ENCODE assay signal across 31 cellular contexts in genomic region chr7:40098810-40099209, GRCh38.
"Had no signal": no experiment of that assay in that cellular context is flagged by ENCODE, and none has a peak within 500 bp of the region (broad histone marks: within the 10 kb centered on the region; RNA-seq: fewer than 3 reads in every experiment).

No MANE protein-coding gene starts in this region.

- H3K4me3 Mint-ChIP-seq: mesothelial cell of epicardium; naive B cell; natural killer cell; nephron progenitor cell; neural progenitor cell; stimulated activated memory B cell treated with anti-CD40 and anti-IgM and Interleukin-4, amounts not matched to agents 10 μg/mL and 1 μg/mL and 100 μg/mL, for 72 hours; stimulated activated naive CD8-positive, alpha-beta T cell treated with anti-CD3 and anti-CD28 coated beads, Interleukin-15, amount 100 ng/mL, for 72 hours; type B pancreatic cell had no signal

- H3K27ac ChIP-seq: left lung, lower lobe of right lung, neural progenitor cell, neutrophil, ovary, prostate gland, sigmoid colon, tibial nerve had no signal

- H3K4me1 ChIP-seq: left lung, lower lobe of right lung, neural progenitor cell, prostate gland had no signal

- H3K4me3 ChIP-seq: left lung, lower lobe of right lung, neural progenitor cell, ovary, prostate gland, sigmoid colon, smooth muscle cell, tibial nerve, uterus had no signal

- H3K9me3 Mint-ChIP-seq: mesothelial cell of epicardium; naive B cell; natural killer cell; nephron progenitor cell; neural progenitor cell; stimulated activated memory B cell treated with anti-CD40 and anti-IgM and Interleukin-4, amounts not matched to agents 10 μg/mL and 1 μg/mL and 100 μg/mL, for 72 hours; stimulated activated naive CD8-positive, alpha-beta T cell treated with anti-CD3 and anti-CD28 coated beads, Interleukin-15, amount 100 ng/mL, for 72 hours; type B pancreatic cell had no signal

- H3K27me3 ChIP-seq: left lung, neural progenitor cell, neutrophil, ovary, sigmoid colon, tibial nerve, uterus had no signal

- DNase-seq: hippocampal formation; kidney; left colon; left lung; lower lobe of right lung; mammary epithelial cell; mesendoderm; naive B cell; natural killer cell; nephron progenitor cell; ovary; posterior cingulate gyrus; retina; right cardiac atrium; sigmoid colon; stimulated activated CD4-positive, alpha-beta T cell treated with anti-CD3 and anti-CD28 coated beads, Interleukin-1b, Interleukin-23, amount 100 ng/mL, for 48 hours; stimulated activated CD4-positive, alpha-beta T cell treated with anti-CD3 and anti-CD28 coated beads, Interleukin-2, amount 100 ng/mL, for 48 hours; stimulated activated CD4-positive, alpha-beta T cell treated with anti-CD3 and anti-CD28 coated beads, Interleukin-4, amount 100 ng/mL, for 4 hours; stimulated activated CD8-positive, alpha-beta memory T cell treated with anti-CD3 and anti-CD28 coated beads, Interleukin-4, amount 100 ng/mL, for 48 hours; stimulated activated naive CD4-positive, alpha-beta T cell treated with Interleukin-2 at 50 U/mL for 16 hours; stimulated activated naive CD8-positive, alpha-beta T cell treated with anti-CD3 and anti-CD28 coated beads, Interleukin-15, amount 100 ng/mL, for 72 hours; substantia nigra; uterus had no signal

- FAIRE-seq: kidney had no signal

- H3K27ac Mint-ChIP-seq: nephron progenitor cell; neural progenitor cell; stimulated activated memory B cell treated with anti-CD40 and anti-IgM and Interleukin-4, amounts not matched to agents 10 μg/mL and 1 μg/mL and 100 μg/mL, for 72 hours; stimulated activated naive CD8-positive, alpha-beta T cell treated with anti-CD3 and anti-CD28 coated beads, Interleukin-15, amount 100 ng/mL, for 72 hours; type B pancreatic cell had no signal

- ATAC-seq: left colon; left lung; lower lobe of right lung; natural killer cell; right cardiac atrium; stimulated activated memory B cell treated with anti-CD40 and anti-IgM and Interleukin-4, amounts not matched to agents 10 μg/mL and 1 μg/mL and 100 μg/mL, for 72 hours; stimulated activated naive CD8-positive, alpha-beta T cell treated with anti-CD3 and anti-CD28 coated beads, Interleukin-15, amount 100 ng/mL, for 72 hours had no signal

- H3K27me3 Mint-ChIP-seq: naive B cell; stimulated activated memory B cell treated with anti-CD40 and anti-IgM and Interleukin-4, amounts not matched to agents 10 μg/mL and 1 μg/mL and 100 μg/mL, for 72 hours; stimulated activated naive CD8-positive, alpha-beta T cell treated with anti-CD3 and anti-CD28 coated beads, Interleukin-15, amount 100 ng/mL, for 72 hours; type B pancreatic cell had no signal

- H3K36me3 ChIP-seq: neural progenitor cell, ovary, uterus had no signal

- H3K4me1 Mint-ChIP-seq: nephron progenitor cell; stimulated activated memory B cell treated with anti-CD40 and anti-IgM and Interleukin-4, amounts not matched to agents 10 μg/mL and 1 μg/mL and 100 μg/mL, for 72 hours; stimulated activated naive CD8-positive, alpha-beta T cell treated with anti-CD3 and anti-CD28 coated beads, Interleukin-15, amount 100 ng/mL, for 72 hours had no signal

- H3K9me3 ChIP-seq: left lung, lower lobe of right lung, neutrophil, ovary, prostate gland, sigmoid colon, tibial nerve, uterus had no signal
